In the genomic region with DNA sequence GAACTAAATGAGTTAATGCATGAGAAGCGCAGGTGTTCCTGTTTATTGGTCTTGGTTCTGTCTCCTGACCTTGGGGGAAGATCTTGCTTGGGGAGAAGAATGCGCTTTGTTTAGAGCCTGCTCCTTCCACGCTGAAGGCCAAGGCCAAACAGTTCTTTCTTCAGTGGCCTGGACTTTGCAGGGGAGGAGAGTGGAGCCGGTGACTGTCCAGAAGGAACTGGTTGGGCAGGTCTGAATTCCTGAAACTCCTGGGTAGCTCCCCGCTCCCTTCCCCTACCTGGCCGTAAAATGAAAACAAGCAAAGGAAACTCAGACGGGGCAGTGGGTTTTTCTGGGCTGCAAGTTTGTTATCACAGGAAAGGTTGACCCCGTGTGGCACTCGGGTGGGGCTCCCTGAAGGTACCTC, we compare ENCODE assay signal across 18 cellular contexts. TPM values are rescaled to one million over a fixed set of nuclear protein-coding genes. Genes with fewer than 3 reads are reported as not detected.
DNase-seq lines count a peak whose midpoint lies in the region; ATAC-seq and TF ChIP-seq lines count a peak whose summit lies in the region.
"Had no signal": no experiment of that assay in that cellular context is flagged by ENCODE, and none has a peak within 500 bp of the region (broad histone marks: within the 10 kb centered on the region; RNA-seq: fewer than 3 reads in every experiment).

No MANE protein-coding gene starts in this region.

- in situ Hi-C loops in T47D (cut with HindIII; ENCODE audit: low pct_unique_long_range_greater_than_20kb, low sequenced_read_pairs): no loop called here

- POLR2A ChIA-PET in MCF 10A (lab: Yijun Ruan, JAX): no interaction called here

- BruUV-seq in MCF 10A (replicated peaks; lab: Mats Ljungman, UMichigan): no TSS peak

- H3K4me3 Mint-ChIP-seq in MCF 10A (ENCODE audit: unreplicated experiment): no peak overlapping the region
- no peak overlapping the region for H3K4me3 Mint-ChIP-seq in stimulated activated memory B cell treated with anti-CD40 and anti-IgM and Interleukin-4, amounts not matched to agents 10 μg/mL and 1 μg/mL and 100 μg/mL, for 72 hours
- H3K4me3 Mint-ChIP-seq: CD4-positive, alpha-beta T cell; T-helper 1 cell treated with Interleukin-12 subunit alpha and Interleukin-12 subunit beta and Interleukin-4 antibody, amounts not matched to agents 30 μg/mL and 1 μg/mL, for 36 hours had no signal

- H3K9me3 ChIP-seq in esophagus squamous epithelium: no peaks in the 10 kb centered on the region
- H3K9me3 ChIP-seq: MG63 had no signal

- intact Hi-C loops in MCF 10A (cut with micrococcal nuclease) (no loop called here), esophagus squamous epithelium (cut with DNase I) (no loop called here)

- H3K4me3 ChIP-seq in esophagus squamous epithelium: peak overlapping the region in 1 of 4 donors; percentile 21
- H3K4me3 ChIP-seq: MG63 had no signal

- H3K27me3 ChIP-seq in esophagus squamous epithelium: peaks cover 0 to 58% (median 3%) of the 10 kb centered on the region in 4 donors
- H3K27me3 ChIP-seq: MG63 had no signal

- 32 to 43% methylated on average over 5 to 9 of the region's 9 CpGs for WGBS in esophagus squamous epithelium, 2 donors

- H3K4me1 ChIP-seq in esophagus squamous epithelium: peaks cover 18 to 55% (median 21%) of the 10 kb centered on the region in 3 donors

- TF ChIP-seq POLR2A in esophagus squamous epithelium (IDR thresholded peaks at IDR 0.05): no peak

- no peaks in the 10 kb centered on the region for H3K36me3 ChIP-seq in esophagus squamous epithelium
- H3K36me3 ChIP-seq: MG63 had no signal

- no peaks in the 10 kb centered on the region for H3K36me3 Mint-ChIP-seq in MCF 10A (ENCODE audit: insufficient read depth, unreplicated experiment)
- no peaks in the 10 kb centered on the region for H3K36me3 Mint-ChIP-seq in stimulated activated memory B cell treated with anti-CD40 and anti-IgM and Interleukin-4, amounts not matched to agents 10 μg/mL and 1 μg/mL and 100 μg/mL, for 72 hours

- H3K27me3 Mint-ChIP-seq in MCF 10A (ENCODE audit: insufficient read depth, unreplicated experiment): no peaks in the 10 kb centered on the region
- peaks cover 88% of the 10 kb centered on the region for H3K27me3 Mint-ChIP-seq in stimulated activated memory B cell treated with anti-CD40 and anti-IgM and Interleukin-4, amounts not matched to agents 10 μg/mL and 1 μg/mL and 100 μg/mL, for 72 hours

- peak overlapping the region in 3 of 4 donors; percentile 26 to 61 (median 41) for H3K27ac ChIP-seq in esophagus squamous epithelium

- H3K9me3 Mint-ChIP-seq in MCF 10A (ENCODE audit: unreplicated experiment): no peaks in the 10 kb centered on the region
- H3K9me3 Mint-ChIP-seq in stimulated activated memory B cell treated with anti-CD40 and anti-IgM and Interleukin-4, amounts not matched to agents 10 μg/mL and 1 μg/mL and 100 μg/mL, for 72 hours: no peaks in the 10 kb centered on the region
- H3K9me3 Mint-ChIP-seq: CD4-positive, alpha-beta T cell; T-helper 1 cell treated with Interleukin-12 subunit alpha and Interleukin-12 subunit beta and Interleukin-4 antibody, amounts not matched to agents 30 μg/mL and 1 μg/mL, for 36 hours had no signal

- H3K4me1 Mint-ChIP-seq in MCF 10A (ENCODE audit: insufficient read depth, unreplicated experiment): peaks cover 29% of the 10 kb centered on the region
- peaks cover 6% of the 10 kb centered on the region for H3K4me1 Mint-ChIP-seq in stimulated activated memory B cell treated with anti-CD40 and anti-IgM and Interleukin-4, amounts not matched to agents 10 μg/mL and 1 μg/mL and 100 μg/mL, for 72 hours

- no peak overlapping the region for H3K27ac Mint-ChIP-seq in MCF 10A (ENCODE audit: low read depth, unreplicated experiment)
- H3K27ac Mint-ChIP-seq in stimulated activated memory B cell treated with anti-CD40 and anti-IgM and Interleukin-4, amounts not matched to agents 10 μg/mL and 1 μg/mL and 100 μg/mL, for 72 hours: no peak overlapping the region
- H3K27ac Mint-ChIP-seq: CD4-positive, alpha-beta T cell; T-helper 1 cell treated with Interleukin-12 subunit alpha and Interleukin-12 subunit beta and Interleukin-4 antibody, amounts not matched to agents 30 μg/mL and 1 μg/mL, for 36 hours had no signal

- ATAC-seq in HG03460 (IDR thresholded peaks at IDR 0.05; ENCODE audit: unreplicated experiment) (no peak), GM18511 (IDR thresholded peaks at IDR 0.05; ENCODE audit: unreplicated experiment) (no peak)
- no peak for ATAC-seq in stimulated activated memory B cell treated with anti-CD40 and anti-IgM and Interleukin-4, amounts not matched to agents 10 μg/mL and 1 μg/mL and 100 μg/mL, for 72 hours

- no peak for TF ChIP-seq CTCF in MCF 10A (IDR thresholded peaks at IDR 0.05; ENCODE audit: unreplicated experiment)
- no peak for TF ChIP-seq CTCF in esophagus squamous epithelium (IDR thresholded peaks at IDR 0.05)

- peak; percentile 41 to 90 for DNase-seq in T47D (ENCODE audit: low read depth in 1 of 2, low spot score in 1 of 2)
- no peak for DNase-seq in MCF 10A (ENCODE audit: unreplicated experiment)
- DNase-seq in esophagus squamous epithelium (lab: John Stamatoyannopoulos, UW): no peak
- DNase-seq in mucosa of gallbladder (ENCODE audit: low spot score): peak; percentile 62
- DNase-seq in SW480 (ENCODE audit: low spot score): no peak
- DNase-seq: activated CD4-positive, CD25-positive, alpha-beta regulatory T cell treated with anti-CD3 and anti-CD28 coated beads, Interleukin-2, amount 50 U/mL, for 72 hours; CD4-positive, alpha-beta T cell; MG63; NCI-H2029 treated with DMSO at 0.1 percent for 48 hours; nucleus accumbens; stimulated activated naive CD4-positive, alpha-beta T cell had no signal

- CTCF ChIA-PET in MCF 10A (lab: Yijun Ruan, JAX): interaction anchor here (0.9 to 2.3 kb wide), 2 partner anchors 17 to 21 kb away, joined by 4 to 8 read pairs; no protein-coding TSS in a partner anchor

RNA-seq across cellular contexts. Expression of gene ARHGAP8, which starts 3.6 kb away (rescaled TPM):
- total RNA-seq in MCF 10A (2022) (10.3 and 18.6 TPM in 2 replicates), esophagus squamous epithelium (10 to 100 TPM in 2 of 4 donors, 1 to 10 TPM in 2; 3.6 to 15.0 (median 11.5) TPM), mucosa of gallbladder (46.7 TPM)
- total RNA-seq: A172, dermis microvascular lymphatic vessel endothelial cell, RPMI7951 had no signal

RNA-seq across cellular contexts. Expression of gene PRR5, which starts 54.0 kb away (rescaled TPM):
- total RNA-seq in MCF 10A (2022) (7.9 and 11.0 TPM in 2 replicates), esophagus squamous epithelium (10 to 100 TPM; 20.8 to 33.0 (median 23.4) TPM), mucosa of gallbladder (21.8 TPM)

Comparison
In these comparisons a context has a peak if more than half of its experiments do, and no peak if none do; other contexts are left out.
1. DNase-seq: peak in T47D (2 of 2) and mucosa of gallbladder (single experiment); none in MCF 10A (single experiment), esophagus squamous epithelium (single experiment) and SW480 (single experiment).